ENCODE assay signal across 29 cellular contexts in genomic region chr2:126106006-126106405, GRCh38.
"Had no signal": no experiment of that assay in that cellular context is flagged by ENCODE, and none has a peak within 500 bp of the region (broad histone marks: within the 10 kb centered on the region; RNA-seq: fewer than 3 reads in every experiment).

No MANE protein-coding gene starts in this region.

- H3K4me3 ChIP-seq: adrenal gland, body of pancreas, cardiac muscle cell, colonic mucosa had no signal

- H3K4me1 ChIP-seq: adrenal gland, body of pancreas, colonic mucosa had no signal

- H3K27ac ChIP-seq: adrenal gland, body of pancreas, cardiac muscle cell, colonic mucosa had no signal

- H3K27me3 ChIP-seq: adrenal gland, body of pancreas, cardiac muscle cell, colonic mucosa had no signal

- DNase-seq: activated CD4-positive, alpha-beta memory T cell treated with anti-CD3 and anti-CD28 coated beads for 36 hours; activated CD4-positive, alpha-beta T cell treated with anti-CD3 and anti-CD28 coated beads for 36 hours; activated CD4-positive, alpha-beta T cell treated with anti-CD3 and anti-CD28 coated beads, Interleukin-2, amount 10 ng/mL, durations not matched to agents 24 days and 14 days; activated CD4-positive, CD25-positive, alpha-beta regulatory T cell; activated CD4-positive, CD25-positive, alpha-beta regulatory T cell treated with anti-CD3 and anti-CD28 coated beads, Interleukin-2, amount 50 U/mL, for 72 hours; activated CD8-positive, alpha-beta memory T cell treated with anti-CD3 and anti-CD28 coated beads, Interleukin-2, amount 10 ng/mL, durations not matched to agents 7 days and 5 days; activated CD8-positive, alpha-beta memory T cell treated with anti-CD3 and anti-CD28 coated beads, Interleukin-2, amount 50 U/mL, for 4 hours; activated CD8-positive, alpha-beta T cell treated with anti-CD3 and anti-CD28 coated beads, Interleukin-2, amount 10 ng/mL, durations not matched to agents 7 days and 5 days; activated effector memory CD4-positive, alpha-beta T cell treated with anti-CD3 and anti-CD28 coated beads, Interleukin-2, amount 50 U/mL, for 16 hours; activated naive CD4-positive, alpha-beta T cell treated with anti-CD3 and anti-CD28 coated beads for 36 hours; activated naive CD8-positive, alpha-beta T cell treated with anti-CD3 and anti-CD28 coated beads for 36 hours; activated naive CD8-positive, alpha-beta T cell treated with anti-CD3 and anti-CD28 coated beads, Interleukin-2, amount 50 U/mL, for 24 hours; activated T-cell treated with anti-CD3 and anti-CD28 coated beads, Interleukin-2, amount 50 U/mL, for 1 hour; activated T-cell treated with anti-CD3 and anti-CD28 coated beads, Interleukin-2, amount 50 U/mL, for 48 hours; adrenal gland; amygdala; aorta; body of pancreas; central memory CD4-positive, alpha-beta T cell; cerebellar nuclear complex; colonic mucosa; effector memory CD4-positive, alpha-beta T cell; endodermal cell; foreskin fibroblast; head of caudate nucleus; T-helper 17 cell; T1000 had no signal

- H3K36me3 ChIP-seq: adrenal gland, cardiac muscle cell, colonic mucosa had no signal

- H3K9me3 ChIP-seq: adrenal gland, body of pancreas, colonic mucosa had no signal

- ATAC-seq: activated CD4-positive, alpha-beta T cell treated with anti-CD3 and anti-CD28 coated beads for 36 hours; activated CD8-positive, alpha-beta memory T cell treated with anti-CD3 and anti-CD28 coated beads, Interleukin-2, amount 10 ng/mL, durations not matched to agents 7 days and 5 days; activated CD8-positive, alpha-beta T cell treated with anti-CD3 and anti-CD28 coated beads, Interleukin-2, amount 10 ng/mL, durations not matched to agents 7 days and 5 days; activated naive CD8-positive, alpha-beta T cell treated with anti-CD3 and anti-CD28 coated beads, Interleukin-2, amount 50 U/mL, for 24 hours; body of pancreas; esophagus mucosa; T-helper 17 cell had no signal
